In the genomic region with DNA sequence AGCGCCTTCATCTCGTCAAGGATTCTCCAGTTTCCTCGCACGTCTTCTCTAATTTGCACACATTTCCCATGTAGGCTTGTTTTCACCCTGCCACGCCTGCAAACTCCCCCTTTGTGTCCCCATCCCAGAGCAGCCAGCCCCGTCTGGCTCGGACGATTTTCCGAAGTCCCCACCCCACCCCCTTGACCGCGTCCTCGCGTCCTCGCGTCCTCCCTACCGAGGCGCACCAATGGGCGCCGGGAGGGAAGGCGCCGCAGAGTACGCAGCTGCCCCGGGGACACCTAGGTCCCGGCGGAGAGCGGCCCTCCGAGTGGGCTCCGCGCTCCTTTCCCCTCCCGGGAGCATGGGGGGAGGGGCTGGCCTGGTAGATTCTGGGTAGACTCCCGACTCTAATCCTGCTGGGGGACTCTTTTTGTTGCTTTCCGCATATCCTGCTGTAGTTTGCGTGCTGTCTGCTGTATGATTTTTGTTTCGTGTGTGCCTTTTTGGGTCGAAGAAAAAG, we compare ENCODE assay signal across 7 cellular contexts. TPM values are rescaled to one million over a fixed set of nuclear protein-coding genes. Genes with fewer than 3 reads are reported as not detected.
DNase-seq lines count a peak whose midpoint lies in the region; ATAC-seq and TF ChIP-seq lines count a peak whose summit lies in the region.

No MANE protein-coding gene starts in this region.

- H3K4me1 ChIP-seq in lower lobe of right lung: peaks cover 50% of the 10 kb centered on the region

- H3K4me3 ChIP-seq in H7 (ENCODE audit: insufficient read depth, low read depth, low read length) (peak overlapping the region; percentile 88), dorsolateral prefrontal cortex (peak overlapping the region; percentile 48 to 83 (median 72)), lower lobe of right lung (peak overlapping the region; percentile 69)

- in situ Hi-C loops in G401 (cut with HindIII; ENCODE audit: low sequenced_read_pairs): no loop called here

- H3K27ac ChIP-seq in dorsolateral prefrontal cortex (peak overlapping the region in 43 of 59 donors; percentile 3 to 88 (median 67)), lower lobe of right lung (peak overlapping the region; percentile 36), temporal lobe (ENCODE audit: low read depth, low read length) (peak overlapping the region; percentile 25)

- H3K36me3 ChIP-seq in H7 (replicated peaks; ENCODE audit: control insufficient read depth, insufficient read depth, low read length): no peaks in the 10 kb centered on the region
- H3K36me3 ChIP-seq in lower lobe of right lung: no peaks in the 10 kb centered on the region

- intact Hi-C loops in dorsolateral prefrontal cortex (cut with DNase I): loop anchor here in 1 of 2 donors (10.0 kb wide), 2 partner anchors 206 to 214 kb away; no protein-coding TSS in a partner anchor
- intact Hi-C loops in lower lobe of right lung (cut with DNase I): no loop called here

- H3K27me3 ChIP-seq in H7 (ENCODE audit: control insufficient read depth, insufficient read depth, low read length) (peaks cover 20% of the 10 kb centered on the region), dorsolateral prefrontal cortex (peaks cover 0 to 11% (median 0%) of the 10 kb centered on the region in 45 donors), lower lobe of right lung (ENCODE audit: low read depth) (peaks cover 15% of the 10 kb centered on the region)

- DNase-seq in H7: peak; percentile 76
- DNase-seq in RKO (ENCODE audit: low spot score): peak; percentile 31
- peak in 2 of 10 donors; percentile 15 to 44 for DNase-seq in dorsolateral prefrontal cortex
- DNase-seq in lower lobe of right lung: peak; percentile 61
- no peak for DNase-seq in G401 (ENCODE audit: low spot score)

- TF ChIP-seq CTCF in dorsolateral prefrontal cortex (IDR thresholded peaks at IDR 0.05 in 54 of 56, conservative IDR thresholded peaks at IDR 0.05 in 2 of 56; ENCODE audit: low read depth in 1 of 56, partially characterized antibody in 56 of 56) (no peak), lower lobe of right lung (IDR thresholded peaks at IDR 0.05) (no peak)

- peak; percentile 59 to 70 for ATAC-seq in lower lobe of right lung
- no peak for ATAC-seq in GM18861 (IDR thresholded peaks at IDR 0.05; ENCODE audit: unreplicated experiment)

- no peaks in the 10 kb centered on the region for H3K9me3 ChIP-seq in lower lobe of right lung

RNA-seq across cellular contexts. Expression of gene CACHD1, which starts 1.3 kb away (rescaled TPM):
- total RNA-seq in H7 (2014; rRNA removed; shearing (Covaris generic)): 53.5 and 69.7 TPM in 2 replicates
- total RNA-seq in dorsolateral prefrontal cortex (10 to 100 TPM; 11.3 to 40.6 (median 20.3) TPM), lower lobe of right lung (32.0 TPM), temporal lobe (17.0 TPM)
- 0.18 and 0.31 TPM in 2 replicates for total RNA-seq in G401 (2014; rRNA removed; shearing (Covaris generic))
